ENCODE assay signal across 13 cellular contexts in genomic region chr2:181876614-181877063, GRCh38. TPM values are rescaled to one million over a fixed set of nuclear protein-coding genes. Genes with fewer than 3 reads are reported as not detected.
DNase-seq lines count a peak whose midpoint lies in the region; ATAC-seq and TF ChIP-seq lines count a peak whose summit lies in the region.
"Had no signal": no experiment of that assay in that cellular context is flagged by ENCODE, and none has a peak within 500 bp of the region (broad histone marks: within the 10 kb centered on the region; RNA-seq: fewer than 3 reads in every experiment).

No MANE protein-coding gene starts in this region.

- H2AFZ ChIP-seq in Loucy (ENCODE audit: low read length) (peak overlapping the region; percentile 43; the same call in 1 of the 2 replicates), mammary epithelial cell (ENCODE audit: low read depth, low read length) (peak overlapping the region; percentile 61)

- no peak for ATAC-seq in stimulated activated naive B cell treated with anti-CD40 and anti-IgM and Interleukin-4, amounts not matched to agents 10 μg/mL and 1 μg/mL and 100 μg/mL, for 72 hours (replicated peaks)
- ATAC-seq: activated naive CD8-positive, alpha-beta T cell treated with anti-CD3 and anti-CD28 coated beads, Interleukin-2, amount 50 U/mL, for 24 hours had no signal

- H3K79me2 ChIP-seq in Loucy (ENCODE audit: insufficient read depth, low read length) (no peaks in the 10 kb centered on the region), mammary epithelial cell (ENCODE audit: insufficient read depth, low read length) (no peaks in the 10 kb centered on the region)

- H3K4me3 ChIP-seq in Loucy (ENCODE audit: low read length, poor library complexity, severe bottlenecking) (no peak overlapping the region), mammary epithelial cell (replicated peaks in 1 of 3; ENCODE audit: insufficient read depth in 1 of 3, low read depth in 2 of 3, low read length in 3 of 3) (no peak overlapping the region), mucosa of rectum (ENCODE audit: low read length in 2 of 2) (no peak overlapping the region)
- H3K4me3 ChIP-seq in CD4-positive, alpha-beta memory T cell (ENCODE audit: low read length in 2 of 2): no peak overlapping the region

- in situ Hi-C loops in mammary epithelial cell (cut with MboI; ENCODE audit: low sequenced_read_pairs in 2 of 2): no loop called here

- no peak overlapping the region for H3K9ac ChIP-seq in Loucy (ENCODE audit: low read depth, low read length, poor library complexity, severe bottlenecking)
- H3K9ac ChIP-seq in mammary epithelial cell (ENCODE audit: insufficient read depth, low read length): peak overlapping the region; percentile 37
- H3K9ac ChIP-seq in mucosa of rectum (ENCODE audit: low read depth in 1 of 2, low read length in 2 of 2): peak overlapping the region in 1 of 2 donors; percentile 27

- no peaks in the 10 kb centered on the region for H3K9me3 Mint-ChIP-seq in Calu3 (ENCODE audit: low read depth, unreplicated experiment)
- no peaks in the 10 kb centered on the region for H3K9me3 Mint-ChIP-seq in CD4-positive, alpha-beta memory T cell
- no peaks in the 10 kb centered on the region for H3K9me3 Mint-ChIP-seq in stimulated activated naive B cell treated with anti-CD40 and anti-IgM and Interleukin-4, amounts not matched to agents 10 μg/mL and 1 μg/mL and 100 μg/mL, for 72 hours
- H3K9me3 Mint-ChIP-seq: activated naive CD8-positive, alpha-beta T cell treated with anti-CD3 and anti-CD28 coated beads, Interleukin-2, amount 50 U/mL, for 24 hours had no signal

- no peaks in the 10 kb centered on the region for H3K9me2 ChIP-seq in Loucy (replicated peaks; ENCODE audit: low read depth, low read length)

- H3K27me3 ChIP-seq in Loucy (ENCODE audit: insufficient read depth, low read length, poor library complexity, severe bottlenecking) (no peaks in the 10 kb centered on the region), mammary epithelial cell (ENCODE audit: insufficient read depth, low read length) (no peaks in the 10 kb centered on the region), mucosa of rectum (ENCODE audit: control insufficient read depth in 2 of 2, insufficient read depth in 2 of 2, low read length in 2 of 2) (no peaks in the 10 kb centered on the region)
- no peaks in the 10 kb centered on the region for H3K27me3 ChIP-seq in CD4-positive, alpha-beta memory T cell (ENCODE audit: insufficient read depth, low read length)

- H3K9me3 ChIP-seq in Loucy (ENCODE audit: insufficient read depth, low read depth, low read length) (no peaks in the 10 kb centered on the region), mammary epithelial cell (replicated peaks; ENCODE audit: insufficient read depth, low read length) (no peaks in the 10 kb centered on the region), mucosa of rectum (ENCODE audit: control insufficient read depth in 2 of 2, low read length in 2 of 2) (no peaks in the 10 kb centered on the region)
- H3K9me3 ChIP-seq in CD4-positive, alpha-beta memory T cell (ENCODE audit: control insufficient read depth in 1 of 2, low read length in 2 of 2): no peaks in the 10 kb centered on the region

- peaks cover 16% of the 10 kb centered on the region for H3K4me1 ChIP-seq in Loucy (ENCODE audit: insufficient read depth, low read length, poor library complexity, severe bottlenecking)
- H3K4me1 ChIP-seq in mammary epithelial cell (ENCODE audit: insufficient read depth, low read length): peaks cover 15% of the 10 kb centered on the region
- H3K4me1 ChIP-seq in mucosa of rectum (ENCODE audit: control insufficient read depth in 2 of 2, insufficient read depth in 2 of 2, low read length in 2 of 2): peaks cover 0 to 6% of the 10 kb centered on the region in 2 donors
- H3K4me1 ChIP-seq in CD4-positive, alpha-beta memory T cell (ENCODE audit: insufficient read depth, low read length): no peaks in the 10 kb centered on the region

- DNase-seq in Calu3: peak; percentile 26
- DNase-seq in mammary epithelial cell: peak; percentile 98
- DNase-seq in CD4-positive, alpha-beta memory T cell: no peak
- no peak for DNase-seq in germinal center (ENCODE audit: low spot score)
- DNase-seq in middle frontal gyrus (ENCODE audit: extremely low spot score, low spot score): no peak
- no peak for DNase-seq in stimulated activated naive B cell treated with anti-CD40 and anti-IgM and Interleukin-4, amounts not matched to agents 10 μg/mL and 1 μg/mL and 100 μg/mL, for 72 hours
- DNase-seq: activated CD4-positive, alpha-beta T cell treated with anti-CD3 and anti-CD28 coated beads, Interleukin-2, amount 50 U/mL, for 4 hours; activated naive CD8-positive, alpha-beta T cell treated with anti-CD3 and anti-CD28 coated beads, Interleukin-2, amount 50 U/mL, for 24 hours; COR-L47; NCI-H1092 treated with DMSO at 0.1 percent for 48 hours; SHP77 treated with DMSO at 0.1 percent for 48 hours had no signal

- H3K4me1 Mint-ChIP-seq in Calu3 (ENCODE audit: low read depth, unreplicated experiment): no peaks in the 10 kb centered on the region
- no peaks in the 10 kb centered on the region for H3K4me1 Mint-ChIP-seq in CD4-positive, alpha-beta memory T cell
- H3K4me1 Mint-ChIP-seq in stimulated activated naive B cell treated with anti-CD40 and anti-IgM and Interleukin-4, amounts not matched to agents 10 μg/mL and 1 μg/mL and 100 μg/mL, for 72 hours: no peaks in the 10 kb centered on the region
- H3K4me1 Mint-ChIP-seq: activated naive CD8-positive, alpha-beta T cell treated with anti-CD3 and anti-CD28 coated beads, Interleukin-2, amount 50 U/mL, for 24 hours had no signal

- no peaks in the 10 kb centered on the region for H3K36me3 Mint-ChIP-seq in Calu3 (ENCODE audit: insufficient read depth, unreplicated experiment)
- no peaks in the 10 kb centered on the region for H3K36me3 Mint-ChIP-seq in CD4-positive, alpha-beta memory T cell
- no peaks in the 10 kb centered on the region for H3K36me3 Mint-ChIP-seq in stimulated activated naive B cell treated with anti-CD40 and anti-IgM and Interleukin-4, amounts not matched to agents 10 μg/mL and 1 μg/mL and 100 μg/mL, for 72 hours

- H3K27ac ChIP-seq in mammary epithelial cell (ENCODE audit: insufficient read depth, low read depth, low read length) (peak overlapping the region; percentile 85), mucosa of rectum (ENCODE audit: low read depth in 2 of 2, low read length in 2 of 2) (peak overlapping the region; percentile 26 to 75)
- no peak overlapping the region for H3K27ac ChIP-seq in CD4-positive, alpha-beta memory T cell (ENCODE audit: low read depth, low read length)

- no peak overlapping the region for H3K4me3 Mint-ChIP-seq in Calu3 (ENCODE audit: low read depth, unreplicated experiment)
- no peak overlapping the region for H3K4me3 Mint-ChIP-seq in CD4-positive, alpha-beta memory T cell
- H3K4me3 Mint-ChIP-seq in stimulated activated naive B cell treated with anti-CD40 and anti-IgM and Interleukin-4, amounts not matched to agents 10 μg/mL and 1 μg/mL and 100 μg/mL, for 72 hours: no peak overlapping the region
- H3K4me3 Mint-ChIP-seq: activated naive CD8-positive, alpha-beta T cell treated with anti-CD3 and anti-CD28 coated beads, Interleukin-2, amount 50 U/mL, for 24 hours had no signal

- intact Hi-C loops in Calu3 (cut with micrococcal nuclease; ENCODE audit: unreplicated experiment): no loop called here
- intact Hi-C loops in mammary epithelial cell (cut with micrococcal nuclease): no loop called here
- intact Hi-C loops in CD4-positive, alpha-beta memory T cell (cut with micrococcal nuclease): no loop called here

- TF ChIP-seq CTCF in Calu3 (IDR thresholded peaks at IDR 0.05; ENCODE audit: unreplicated experiment) (no peak), Loucy (conservative IDR thresholded peaks at IDR 0.05; ENCODE audit: low read length) (no peak), mammary epithelial cell (conservative IDR thresholded peaks at IDR 0.05 in 1 of 2, IDR thresholded peaks at IDR 0.05 in 1 of 2; ENCODE audit: extremely low read depth in 1 of 2, insufficient read depth in 1 of 2, low read depth in 1 of 2, low read length in 2 of 2) (no peak)

- no TSS peak for BruUV-seq in Calu3 (replicated peaks; lab: Mats Ljungman, UMichigan)
- BruUV-seq in mammary epithelial cell (replicated peaks; lab: Mats Ljungman, UMichigan): no TSS peak

- no peak overlapping the region for H3K27ac Mint-ChIP-seq in Calu3 (ENCODE audit: unreplicated experiment)
- H3K27ac Mint-ChIP-seq in CD4-positive, alpha-beta memory T cell: no peak overlapping the region
- no peak overlapping the region for H3K27ac Mint-ChIP-seq in stimulated activated naive B cell treated with anti-CD40 and anti-IgM and Interleukin-4, amounts not matched to agents 10 μg/mL and 1 μg/mL and 100 μg/mL, for 72 hours
- H3K27ac Mint-ChIP-seq: activated naive CD8-positive, alpha-beta T cell treated with anti-CD3 and anti-CD28 coated beads, Interleukin-2, amount 50 U/mL, for 24 hours had no signal

- dilution Hi-C loops in mammary epithelial cell (cut with HindIII; ENCODE audit: low sequenced_read_pairs): no loop called here

- POLR2A ChIA-PET in CD4-positive, alpha-beta memory T cell (lab: Charles Lee; ENCODE audit: partially characterized antibody): no interaction called here

- H3K27me3 Mint-ChIP-seq in Calu3 (ENCODE audit: unreplicated experiment): no peaks in the 10 kb centered on the region
- peaks cover 0 to 6% of the 10 kb centered on the region in 2 donors for H3K27me3 Mint-ChIP-seq in CD4-positive, alpha-beta memory T cell
- H3K27me3 Mint-ChIP-seq in stimulated activated naive B cell treated with anti-CD40 and anti-IgM and Interleukin-4, amounts not matched to agents 10 μg/mL and 1 μg/mL and 100 μg/mL, for 72 hours: peaks cover 0 to 5% of the 10 kb centered on the region in 2 donors

- no peaks in the 10 kb centered on the region for H3K36me3 ChIP-seq in Loucy (ENCODE audit: insufficient read depth, low read length)
- no peaks in the 10 kb centered on the region for H3K36me3 ChIP-seq in mammary epithelial cell (ENCODE audit: insufficient read depth, low read length)
- H3K36me3 ChIP-seq in mucosa of rectum (ENCODE audit: control insufficient read depth in 2 of 2, insufficient read depth in 2 of 2, low read length in 2 of 2): no peaks in the 10 kb centered on the region
- no peaks in the 10 kb centered on the region for H3K36me3 ChIP-seq in CD4-positive, alpha-beta memory T cell (ENCODE audit: insufficient read depth, low read length)

- H4K20me1 ChIP-seq in Loucy (ENCODE audit: insufficient read depth, low read length, poor library complexity, severe bottlenecking) (no peaks in the 10 kb centered on the region), mammary epithelial cell (ENCODE audit: insufficient read depth, low read length) (no peaks in the 10 kb centered on the region)

- CTCF ChIA-PET in Calu3 (lab: Charles Lee): interaction anchor here (1.1 to 1.4 kb wide), 3 partner anchors 23 to 134 kb away, joined by 4 to 5 read pairs (median 4); no protein-coding TSS in a partner anchor
- CTCF ChIA-PET in mammary epithelial cell (lab: Charles Lee; ENCODE audit: low non-redundant PET): interaction anchor here (0.6 kb wide), 1 partner anchor 410 kb away, joined by 3 read pairs; no protein-coding TSS in a partner anchor
- CTCF ChIA-PET in CD4-positive, alpha-beta memory T cell (lab: Charles Lee; ENCODE audit: partially characterized antibody): no interaction called here

- WGBS in mammary epithelial cell (ENCODE audit: low coverage, missing lambda C conversion rate): 30% methylated on average over 2 of the region's 2 CpGs

- H3K4me2 ChIP-seq in Loucy (ENCODE audit: low read depth, low read length, poor library complexity, severe bottlenecking) (no peak overlapping the region), mammary epithelial cell (ENCODE audit: insufficient read depth, low read depth, low read length) (peak overlapping the region; percentile 35)

- H3F3A ChIP-seq in Loucy (ENCODE audit: low read depth): no peaks in the 10 kb centered on the region

RNA-seq across cellular contexts. Expression of gene ITPRID2, which starts 14.9 kb away (rescaled TPM):
- total RNA-seq in Calu3 (2022): 375 and 411 TPM in 2 replicates
- total RNA-seq in mammary epithelial cell: 100 to 1,000 TPM; 145 to 168 TPM
- 42.1 TPM for polyA plus RNA-seq in mammary epithelial cell
- 60.9 TPM for polyA minus RNA-seq in mammary epithelial cell
- total RNA-seq in CD4-positive, alpha-beta memory T cell: 10 to 100 TPM; 30.8 to 38.8 TPM
- polyA plus RNA-seq in CD4-positive, alpha-beta memory T cell: 1 to 10 TPM; 3.8 to 7.0 TPM

Comparison
In these comparisons a context has a peak if more than half of its experiments do, and no peak if none do; other contexts are left out.
1. DNase-seq: peak in Calu3 (single experiment) and mammary epithelial cell (single experiment); none in CD4-positive, alpha-beta memory T cell (0 of 5), germinal center (single experiment), middle frontal gyrus (single experiment) and stimulated activated naive B cell treated with anti-CD40 and anti-IgM and Interleukin-4, amounts not matched to agents 10 μg/mL and 1 μg/mL and 100 μg/mL, for 72 hours (single experiment).